ENCODE assay signal across 18 cellular contexts in genomic region chr2:121766624-121767023, GRCh38. TPM values are rescaled to one million over a fixed set of nuclear protein-coding genes. Genes with fewer than 3 reads are reported as not detected.
A peak's percentile ranks its signal among the peaks of the same experiment; 100 is the strongest.
DNase-seq lines count a peak whose midpoint lies in the region; ATAC-seq and TF ChIP-seq lines count a peak whose summit lies in the region.
"Had no signal": no experiment of that assay in that cellular context is flagged by ENCODE, and none has a peak within 500 bp of the region (broad histone marks: within the 10 kb centered on the region; RNA-seq: fewer than 3 reads in every experiment).

No MANE protein-coding gene starts in this region.

- POLR2A ChIA-PET in HCT116 (lab: Charles Lee) (no interaction called here), PC-3 (lab: Charles Lee; ENCODE audit: unreplicated experiment) (no interaction called here)

- H3K9ac ChIP-seq in HCT116 (ENCODE audit: low read length) (no peak overlapping the region), PC-3 (ENCODE audit: low read length) (no peak overlapping the region)

- ATAC-seq in HCT116 (no peak), PC-3 (no peak), body of pancreas (peak; percentile 75), HG03442 (IDR thresholded peaks at IDR 0.05; ENCODE audit: unreplicated experiment) (no peak)

- RAD21 ChIA-PET in HCT116 (lab: Charles Lee; ENCODE audit: low non-redundant PET in 1 of 2, low total read pairs in 2 of 2, uncharacterized antibody in 2 of 2, unreplicated experiment in 2 of 2): no interaction called here

- H3K4me2 ChIP-seq in HCT116 (ENCODE audit: low read length) (no peak overlapping the region), PC-3 (ENCODE audit: low read length) (no peak overlapping the region)

- TF ChIP-seq POLR2A in HCT116 (IDR thresholded peaks at IDR 0.05; ENCODE audit: borderline replicate concordance, extremely low read depth, insufficient read depth, insufficient read length) (no peak), body of pancreas (IDR thresholded peaks at IDR 0.05) (no peak), Peyer's patch (IDR thresholded peaks at IDR 0.05) (no peak), ovary (IDR thresholded peaks at IDR 0.05) (no peak)

- H3K9me3 ChIP-seq in HCT116 (ENCODE audit: control insufficient read depth in 1 of 2, insufficient read depth in 1 of 2, low read depth in 1 of 2, low read length in 2 of 2): no peaks in the 10 kb centered on the region
- H3K9me3 ChIP-seq in PC-3 (ENCODE audit: low read length): no peaks in the 10 kb centered on the region
- no peaks in the 10 kb centered on the region for H3K9me3 ChIP-seq in body of pancreas
- no peaks in the 10 kb centered on the region for H3K9me3 ChIP-seq in Peyer's patch
- no peaks in the 10 kb centered on the region for H3K9me3 ChIP-seq in ovary
- H3K9me3 ChIP-seq: BE2C had no signal

- H3K4me1 ChIP-seq in HCT116 (ENCODE audit: control insufficient read depth in 1 of 2, insufficient read depth in 2 of 2, low read length in 2 of 2): no peaks in the 10 kb centered on the region
- no peaks in the 10 kb centered on the region for H3K4me1 ChIP-seq in PC-3 (ENCODE audit: insufficient read depth, low read length)
- H3K4me1 ChIP-seq in body of pancreas: peaks cover 9% of the 10 kb centered on the region
- no peaks in the 10 kb centered on the region for H3K4me1 ChIP-seq in Peyer's patch
- H3K4me1 ChIP-seq in ovary (ENCODE audit: insufficient read depth): no peaks in the 10 kb centered on the region

- peaks cover 18 to 32% of the 10 kb centered on the region in 2 experiments; a peak in 3 of 4 replicates for H3K36me3 ChIP-seq in HCT116 (ENCODE audit: control insufficient read depth in 1 of 2, insufficient read depth in 2 of 2, low read length in 2 of 2)
- peaks cover 46% of the 10 kb centered on the region for H3K36me3 ChIP-seq in PC-3 (ENCODE audit: low read depth, low read length)
- H3K36me3 ChIP-seq in body of pancreas (replicated peaks in 1 of 2; ENCODE audit: insufficient read depth in 1 of 2, low read depth in 2 of 2): peaks cover 0 to 22% of the 10 kb centered on the region in 2 donors
- peaks cover 0 to 68% (median 0%) of the 10 kb centered on the region in 3 donors for H3K36me3 ChIP-seq in Peyer's patch
- no peaks in the 10 kb centered on the region for H3K36me3 ChIP-seq in ovary

- no peak overlapping the region for H3K27ac ChIP-seq in HCT116 (ENCODE audit: low read depth, low read length)
- no peak overlapping the region for H3K27ac ChIP-seq in PC-3 (ENCODE audit: low read length)
- H3K27ac ChIP-seq in body of pancreas: peak overlapping the region; percentile 15 to 60 (median 38)
- no peak overlapping the region for H3K27ac ChIP-seq in Peyer's patch
- H3K27ac ChIP-seq in ovary: no peak overlapping the region
- H3K27ac ChIP-seq: HL-60 had no signal

- TF ChIP-seq CTCF in HCT116 (IDR thresholded peaks at IDR 0.05 in 2 of 3, conservative IDR thresholded peaks at IDR 0.05 in 1 of 3; ENCODE audit: borderline replicate concordance in 1 of 3, insufficient read depth in 1 of 3, low read depth in 2 of 3, low read length in 2 of 3): no peak
- no peak for TF ChIP-seq CTCF in PC-3 (conservative IDR thresholded peaks at IDR 0.05; ENCODE audit: low read depth, low read length)
- no peak for TF ChIP-seq CTCF in body of pancreas (IDR thresholded peaks at IDR 0.05)
- no peak for TF ChIP-seq CTCF in Peyer's patch (IDR thresholded peaks at IDR 0.05)
- no peak for TF ChIP-seq CTCF in ovary (IDR thresholded peaks at IDR 0.05)

- BruUV-seq in HCT116 (replicated peaks; lab: Mats Ljungman, UMichigan): TSS peak; percentile 47
- BruUV-seq in PC-3 (replicated peaks; lab: Mats Ljungman, UMichigan): TSS peak; percentile 33

- no peak for DNase-seq in HCT116 (ENCODE audit: low read depth, low spot score)
- no peak for DNase-seq in PC-3
- DNase-seq in body of pancreas: no peak
- no peak for DNase-seq in Peyer's patch
- no peak for DNase-seq in ovary
- DNase-seq: ACHN; BE2C; C1 segment of cervical spinal cord; CD4-positive, CD25-positive, alpha-beta regulatory T cell; CD8-positive, alpha-beta memory T cell; COR-L47; DMS 273 treated with DMSO at 0.1 percent for 48 hours; DMS79; GF-D8; GOT3; H9 had no signal

- H2AFZ ChIP-seq in HCT116 (ENCODE audit: low read depth, low read length, poor library complexity, severe bottlenecking) (no peak overlapping the region), PC-3 (ENCODE audit: low read length) (no peak overlapping the region)

- CTCF ChIA-PET in HCT116 (lab: Charles Lee) (no interaction called here), PC-3 (lab: Charles Lee) (no interaction called here)

- TF ChIP-seq RAD21 in HCT116 (IDR thresholded peaks at IDR 0.05; ENCODE audit: low read depth): no peak

- no peaks in the 10 kb centered on the region for H4K20me1 ChIP-seq in HCT116 (ENCODE audit: insufficient read depth)
- H4K20me1 ChIP-seq in PC-3 (ENCODE audit: low read length): no peaks in the 10 kb centered on the region

- 37 to 43% methylated on average over 1 of the region's 1 CpG for WGBS in body of pancreas, 2 donors
- 76 to 92% (median 85%) methylated on average over 1 of the region's 1 CpG for WGBS in ovary, 3 donors

- no peaks in the 10 kb centered on the region for H3F3A ChIP-seq in PC-3 (ENCODE audit: low read length, unreplicated experiment)

- intact Hi-C loops in HCT116 (cut with micrococcal nuclease) (no loop called here), PC-3 (cut with micrococcal nuclease) (no loop called here), body of pancreas (cut with DNase I) (no loop called here), ovary (cut with DNase I) (no loop called here)

- H3K27me3 ChIP-seq in HCT116 (ENCODE audit: insufficient read depth, low read length) (no peaks in the 10 kb centered on the region), PC-3 (ENCODE audit: low read length) (no peaks in the 10 kb centered on the region), body of pancreas (no peaks in the 10 kb centered on the region), Peyer's patch (no peaks in the 10 kb centered on the region), ovary (no peaks in the 10 kb centered on the region)
- H3K27me3 ChIP-seq: BE2C had no signal

- H3K4me3 ChIP-seq in HCT116 (replicated peaks in 1 of 2; ENCODE audit: low read depth in 1 of 2, low read length in 2 of 2): no peak overlapping the region
- no peak overlapping the region for H3K4me3 ChIP-seq in PC-3 (ENCODE audit: low read length)
- no peak overlapping the region for H3K4me3 ChIP-seq in body of pancreas
- no peak overlapping the region for H3K4me3 ChIP-seq in Peyer's patch
- H3K4me3 ChIP-seq in ovary: no peak overlapping the region

- H3K79me2 ChIP-seq in HCT116 (ENCODE audit: insufficient read depth, low read length): no peaks in the 10 kb centered on the region
- H3K79me2 ChIP-seq in PC-3 (ENCODE audit: low read length): no peaks in the 10 kb centered on the region

- H3K9me2 ChIP-seq in HCT116 (ENCODE audit: insufficient read depth) (no peaks in the 10 kb centered on the region), PC-3 (replicated peaks; ENCODE audit: low read length) (no peaks in the 10 kb centered on the region)

- TF ChIP-seq EP300 in ovary (IDR thresholded peaks at IDR 0.05): no peak

TF ChIP-seq in HCT116, 20 proteins besides CTCF, POLR2A, EP300 and RAD21:
- no peak for TF ChIP-seq YY1 (IDR thresholded peaks at IDR 0.05; ENCODE audit: extremely low read depth, insufficient replicate concordance, low read depth, low read length)
- TF ChIP-seq, protein P1, sequence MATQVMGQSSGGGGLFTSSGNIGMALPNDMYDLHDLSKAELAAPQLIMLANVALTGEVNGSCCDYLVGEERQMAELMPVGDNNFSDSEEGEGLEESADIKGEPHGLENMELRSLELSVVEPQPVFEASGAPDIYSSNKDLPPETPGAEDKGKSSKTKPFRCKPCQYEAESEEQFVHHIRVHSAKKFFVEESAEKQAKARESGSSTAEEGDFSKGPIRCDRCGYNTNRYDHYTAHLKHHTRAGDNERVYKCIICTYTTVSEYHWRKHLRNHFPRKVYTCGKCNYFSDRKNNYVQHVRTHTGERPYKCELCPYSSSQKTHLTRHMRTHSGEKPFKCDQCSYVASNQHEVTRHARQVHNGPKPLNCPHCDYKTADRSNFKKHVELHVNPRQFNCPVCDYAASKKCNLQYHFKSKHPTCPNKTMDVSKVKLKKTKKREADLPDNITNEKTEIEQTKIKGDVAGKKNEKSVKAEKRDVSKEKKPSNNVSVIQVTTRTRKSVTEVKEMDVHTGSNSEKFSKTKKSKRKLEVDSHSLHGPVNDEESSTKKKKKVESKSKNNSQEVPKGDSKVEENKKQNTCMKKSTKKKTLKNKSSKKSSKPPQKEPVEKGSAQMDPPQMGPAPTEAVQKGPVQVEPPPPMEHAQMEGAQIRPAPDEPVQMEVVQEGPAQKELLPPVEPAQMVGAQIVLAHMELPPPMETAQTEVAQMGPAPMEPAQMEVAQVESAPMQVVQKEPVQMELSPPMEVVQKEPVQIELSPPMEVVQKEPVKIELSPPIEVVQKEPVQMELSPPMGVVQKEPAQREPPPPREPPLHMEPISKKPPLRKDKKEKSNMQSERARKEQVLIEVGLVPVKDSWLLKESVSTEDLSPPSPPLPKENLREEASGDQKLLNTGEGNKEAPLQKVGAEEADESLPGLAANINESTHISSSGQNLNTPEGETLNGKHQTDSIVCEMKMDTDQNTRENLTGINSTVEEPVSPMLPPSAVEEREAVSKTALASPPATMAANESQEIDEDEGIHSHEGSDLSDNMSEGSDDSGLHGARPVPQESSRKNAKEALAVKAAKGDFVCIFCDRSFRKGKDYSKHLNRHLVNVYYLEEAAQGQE (IDR thresholded peaks at IDR 0.05; ENCODE audit: low read depth): no peak
- TF ChIP-seq SRF (IDR thresholded peaks at IDR 0.05; ENCODE audit: low read depth): no peak
- no peak for TF ChIP-seq ZFX (IDR thresholded peaks at IDR 0.05)
- TF ChIP-seq SIN3A (IDR thresholded peaks at IDR 0.05; ENCODE audit: low read depth): no peak

RNA-seq across cellular contexts. Expression of gene TSN, which starts 11.2 kb away (rescaled TPM):
- total RNA-seq in HCT116 (2021; ENCODE audit: unreplicated experiment) (91.5 TPM), PC-3 (2014; rRNA removed) (55.0 and 83.0 TPM in 2 replicates), body of pancreas (10 to 100 TPM; 18.2 to 20.8 TPM), Peyer's patch (10 to 100 TPM; 23.1 to 31.9 (median 30.2) TPM), ovary (10 to 100 TPM; 28.5 to 64.1 (median 53.7) TPM)
- polyA plus RNA-seq in HCT116 (2012): 26.6 and 32.7 TPM in 2 replicates
- 10 to 100 TPM; 31.0 to 44.7 TPM for polyA plus RNA-seq in ovary

RNA-seq across cellular contexts. Expression of gene NIFK, which starts 29.9 kb away (rescaled TPM):
- total RNA-seq in HCT116 (2021; ENCODE audit: unreplicated experiment): 93.2 TPM
- 18.2 and 28.3 TPM in 2 replicates for polyA plus RNA-seq in HCT116 (2012)
- total RNA-seq in PC-3 (2014; rRNA removed): 42.1 and 64.1 TPM in 2 replicates
- 10 to 100 TPM; 20.8 to 26.4 TPM for total RNA-seq in body of pancreas
- 100 to 1,000 TPM in 1 of 4 donors, 10 to 100 TPM in 3; 19.0 to 110 (median 35.7) TPM for total RNA-seq in Peyer's patch
- total RNA-seq in ovary: 10 to 100 TPM; 37.3 to 82.1 (median 49.9) TPM
- polyA plus RNA-seq in ovary: 10 to 100 TPM; 33.0 to 66.6 TPM

Comparison
In these comparisons a context has a peak if more than half of its experiments do, and no peak if none do; other contexts are left out.
1. H3K27ac ChIP-seq: peak in body of pancreas (4 of 4); none in HCT116 (single experiment), PC-3 (single experiment), Peyer's patch (0 of 4) and ovary (0 of 2).